In the genomic region with DNA sequence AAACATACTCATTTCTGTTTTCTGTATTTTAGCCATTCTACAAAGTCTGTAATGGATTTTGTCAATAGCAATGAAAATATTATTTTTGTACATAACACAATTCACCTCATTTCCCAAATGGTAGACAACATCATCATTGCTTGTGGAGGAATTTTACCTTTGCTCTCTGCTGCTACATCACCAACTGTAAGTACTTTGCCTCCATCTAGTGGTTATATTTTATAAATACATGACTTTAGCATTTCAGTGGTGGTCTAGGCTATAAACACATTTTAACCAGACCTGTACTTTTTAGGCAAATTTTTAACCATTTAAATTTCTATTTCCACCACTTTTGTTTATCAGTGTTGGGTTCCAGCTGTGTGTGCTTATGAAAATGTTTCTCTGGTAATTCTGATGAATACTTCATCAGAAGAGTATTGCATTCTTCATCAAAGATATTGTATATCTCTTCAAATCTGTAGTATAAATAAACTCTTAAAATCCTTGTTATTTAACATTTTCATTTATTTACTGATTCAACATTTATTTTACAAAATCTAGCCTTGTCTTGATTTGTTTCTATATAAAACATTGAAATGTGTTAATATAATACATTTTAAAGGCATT, we compare ENCODE assay signal across 10 cellular contexts.
DNase-seq lines count a peak whose midpoint lies in the region; ATAC-seq and TF ChIP-seq lines count a peak whose summit lies in the region.
"Had no signal": no experiment of that assay in that cellular context is flagged by ENCODE, and none has a peak within 500 bp of the region (broad histone marks: within the 10 kb centered on the region; RNA-seq: fewer than 3 reads in every experiment).

No MANE protein-coding gene starts in this region.

- H3K9me3 Mint-ChIP-seq in natural killer cell = no peaks in the 10 kb centered on the region
- no peaks in the 10 kb centered on the region for H3K9me3 Mint-ChIP-seq in natural killer cell treated with Interleukin-12 subunit alpha and Interleukin-12 subunit beta and Interleukin-15 and Interleukin-18, amount 100 ng/mL, for 72 hours
- H3K9me3 Mint-ChIP-seq: dendritic cell treated with granulocyte-macrophage colony-stimulating factor and Interleukin-4, amounts not matched to agents 40 ng/mL and 50 ng/mL, for 4 days; stimulated activated naive CD8-positive, alpha-beta T cell treated with anti-CD3 and anti-CD28 coated beads, Interleukin-15, Interleukin-2, amounts not matched to agents 100 ng/mL and 50 ng/mL, for 24 hours had no signal

- peak in 2 of 3 donors; percentile 38 to 58 for ATAC-seq in natural killer cell
- no peak for ATAC-seq in natural killer cell treated with Interleukin-12 subunit alpha and Interleukin-12 subunit beta and Interleukin-15 and Interleukin-18, amount 100 ng/mL, for 72 hours

- H3K4me3 ChIP-seq in LNCaP clone FGC (ENCODE audit: low read depth, low read length) = no peak overlapping the region

- POLR2A ChIA-PET in HEK293T (lab: Yijun Ruan, JAX) = no interaction called here

- H3K27ac Mint-ChIP-seq in natural killer cell = no peak overlapping the region
- H3K27ac Mint-ChIP-seq in natural killer cell treated with Interleukin-12 subunit alpha and Interleukin-12 subunit beta and Interleukin-15 and Interleukin-18, amount 100 ng/mL, for 72 hours = no peak overlapping the region
- H3K27ac Mint-ChIP-seq: dendritic cell treated with granulocyte-macrophage colony-stimulating factor and Interleukin-4, amounts not matched to agents 40 ng/mL and 50 ng/mL, for 4 days; stimulated activated naive CD8-positive, alpha-beta T cell treated with anti-CD3 and anti-CD28 coated beads, Interleukin-15, Interleukin-2, amounts not matched to agents 100 ng/mL and 50 ng/mL, for 24 hours had no signal

- CTCF ChIA-PET in HEK293T (lab: Yijun Ruan, JAX) = interaction anchor here (0.8 kb wide), 1 partner anchor 1234 kb away, joined by 3 read pairs; no protein-coding TSS in a partner anchor

- H3K36me3 Mint-ChIP-seq in natural killer cell = no peaks in the 10 kb centered on the region
- no peaks in the 10 kb centered on the region for H3K36me3 Mint-ChIP-seq in natural killer cell treated with Interleukin-12 subunit alpha and Interleukin-12 subunit beta and Interleukin-15 and Interleukin-18, amount 100 ng/mL, for 72 hours

- TF ChIP-seq CTCF in natural killer cell (IDR thresholded peaks at IDR 0.05) = peak; percentile 66
- peak; percentile 55 for TF ChIP-seq CTCF in LNCaP clone FGC (IDR thresholded peaks at IDR 0.05; ENCODE audit: control insufficient read depth, extremely low read depth, insufficient read depth)

- H3K4me3 Mint-ChIP-seq in natural killer cell = no peak overlapping the region
- H3K4me3 Mint-ChIP-seq in natural killer cell treated with Interleukin-12 subunit alpha and Interleukin-12 subunit beta and Interleukin-15 and Interleukin-18, amount 100 ng/mL, for 72 hours = no peak overlapping the region
- H3K4me3 Mint-ChIP-seq: dendritic cell treated with granulocyte-macrophage colony-stimulating factor and Interleukin-4, amounts not matched to agents 40 ng/mL and 50 ng/mL, for 4 days; stimulated activated naive CD8-positive, alpha-beta T cell treated with anti-CD3 and anti-CD28 coated beads, Interleukin-15, Interleukin-2, amounts not matched to agents 100 ng/mL and 50 ng/mL, for 24 hours had no signal

- intact Hi-C loops in natural killer cell (cut with micrococcal nuclease) = loop anchor here (5.0 kb wide), 1 partner anchor 1937 kb away; no protein-coding TSS in a partner anchor

- H3K27me3 Mint-ChIP-seq in natural killer cell (ENCODE audit: low read depth in 2 of 2) = no peaks in the 10 kb centered on the region
- H3K27me3 Mint-ChIP-seq in natural killer cell treated with Interleukin-12 subunit alpha and Interleukin-12 subunit beta and Interleukin-15 and Interleukin-18, amount 100 ng/mL, for 72 hours = no peaks in the 10 kb centered on the region
- H3K27me3 Mint-ChIP-seq: dendritic cell treated with granulocyte-macrophage colony-stimulating factor and Interleukin-4, amounts not matched to agents 40 ng/mL and 50 ng/mL, for 4 days; stimulated activated naive CD8-positive, alpha-beta T cell treated with anti-CD3 and anti-CD28 coated beads, Interleukin-15, Interleukin-2, amounts not matched to agents 100 ng/mL and 50 ng/mL, for 24 hours had no signal

- peaks cover 5% of the 10 kb centered on the region in 2 donors for H3K4me1 Mint-ChIP-seq in natural killer cell
- peaks cover 0 to 5% of the 10 kb centered on the region in 2 donors for H3K4me1 Mint-ChIP-seq in natural killer cell treated with Interleukin-12 subunit alpha and Interleukin-12 subunit beta and Interleukin-15 and Interleukin-18, amount 100 ng/mL, for 72 hours (ENCODE audit: low read depth in 2 of 2)

- DNase-seq in natural killer cell (no peak), HEK293T (ENCODE audit: extremely low spot score) (peak; percentile 37), LNCaP clone FGC (ENCODE audit: low read depth) (peak; percentile 4), SHP77 (lab: John Stamatoyannopoulos, UW) (peak; percentile 42 to 43), fibroblast of peridontal ligament (ENCODE audit: extremely low read depth) (peak; percentile 64), pons (ENCODE audit: low spot score) (peak; percentile 68), UCSD-AML1 (lab: John Stamatoyannopoulos, UW; ENCODE audit: unreplicated experiment) (no peak)
- no peak for DNase-seq in natural killer cell treated with Interleukin-12 subunit alpha and Interleukin-12 subunit beta and Interleukin-15 and Interleukin-18, amount 100 ng/mL, for 72 hours (ENCODE audit: low spot score)

TF ChIP-seq in HEK293T, 16 proteins besides CTCF, POLR2A, EP300 and RAD21:
- TF ChIP-seq FOXA1 (IDR thresholded peaks at IDR 0.05) (no peak), L3MBTL2 (conservative IDR thresholded peaks at IDR 0.05) (no peak), ARNT (IDR thresholded peaks at IDR 0.05) (no peak), SUZ12 (IDR thresholded peaks at IDR 0.05) (no peak), NFRKB (IDR thresholded peaks at IDR 0.05) (no peak), LEF1 (IDR thresholded peaks at IDR 0.05; ENCODE audit: borderline replicate concordance) (no peak), ELF4 (IDR thresholded peaks at IDR 0.05) (no peak)
- TF ChIP-seq, protein P1, sequence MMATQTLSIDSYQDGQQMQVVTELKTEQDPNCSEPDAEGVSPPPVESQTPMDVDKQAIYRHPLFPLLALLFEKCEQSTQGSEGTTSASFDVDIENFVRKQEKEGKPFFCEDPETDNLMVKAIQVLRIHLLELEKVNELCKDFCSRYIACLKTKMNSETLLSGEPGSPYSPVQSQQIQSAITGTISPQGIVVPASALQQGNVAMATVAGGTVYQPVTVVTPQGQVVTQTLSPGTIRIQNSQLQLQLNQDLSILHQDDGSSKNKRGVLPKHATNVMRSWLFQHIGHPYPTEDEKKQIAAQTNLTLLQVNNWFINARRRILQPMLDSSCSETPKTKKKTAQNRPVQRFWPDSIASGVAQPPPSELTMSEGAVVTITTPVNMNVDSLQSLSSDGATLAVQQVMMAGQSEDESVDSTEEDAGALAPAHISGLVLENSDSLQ (IDR thresholded peaks at IDR 0.05) = no peak

Comparison
In these comparisons a context has a peak if more than half of its experiments do, and no peak if none do; other contexts are left out.
1. ATAC-seq: peak in natural killer cell (2 of 3); none in natural killer cell treated with Interleukin-12 subunit alpha and Interleukin-12 subunit beta and Interleukin-15 and Interleukin-18, amount 100 ng/mL, for 72 hours (0 of 2).
2. DNase-seq: peak in HEK293T (single experiment), LNCaP clone FGC (single experiment), SHP77 (2 of 2), fibroblast of peridontal ligament (single experiment) and pons (single experiment); none in natural killer cell (single experiment), natural killer cell treated with Interleukin-12 subunit alpha and Interleukin-12 subunit beta and Interleukin-15 and Interleukin-18, amount 100 ng/mL, for 72 hours (single experiment) and UCSD-AML1 (single experiment).